Comparison of ENCODE assay signal across 26 cellular contexts in genomic region chr14:90179809-90180779, GRCh38.
"Had no signal": no experiment of that assay in that cellular context is flagged by ENCODE, and none has a peak within 500 bp of the region (broad histone marks: within the 10 kb centered on the region; RNA-seq: fewer than 3 reads in every experiment).

No MANE protein-coding gene starts in this region.

- H3K4me3 ChIP-seq: breast epithelium, coronary artery, dorsolateral prefrontal cortex, gastroesophageal sphincter, left lung, mucosa of descending colon, skin epidermis, upper lobe of right lung had no signal

- H3K27ac ChIP-seq: breast epithelium, coronary artery, dorsolateral prefrontal cortex, gastroesophageal sphincter, left lung, skin epidermis, upper lobe of right lung had no signal

- H3K36me3 ChIP-seq: breast epithelium, gastroesophageal sphincter, left lung, upper lobe of right lung had no signal

- ATAC-seq: activated CD8-positive, alpha-beta memory T cell treated with anti-CD3 and anti-CD28 coated beads, Interleukin-2, amount 10 ng/mL, durations not matched to agents 7 days and 5 days; activated CD8-positive, alpha-beta T cell treated with anti-CD3 and anti-CD28 coated beads, Interleukin-2, amount 10 ng/mL, durations not matched to agents 7 days and 5 days; gastroesophageal sphincter; left lung; mucosa of descending colon; natural killer cell treated with Interleukin-12 subunit alpha and Interleukin-12 subunit beta and Interleukin-15 and Interleukin-18, amount 100 ng/mL, for 72 hours; sciatic nerve; stimulated activated effector memory CD8-positive, alpha-beta T cell treated with anti-CD3 and anti-CD28 coated beads, Interleukin-12 subunit alpha, Interleukin-12 subunit beta, amount 100 ng/mL, for 72 hours; stimulated activated naive CD8-positive, alpha-beta T cell treated with anti-CD3 and anti-CD28 coated beads, Interleukin-15, amount 100 ng/mL, for 72 hours; upper lobe of right lung; WTC11 had no signal

- DNase-seq: activated CD4-positive, alpha-beta T cell treated with anti-CD3 and anti-CD28 coated beads for 1 hour; activated CD4-positive, alpha-beta T cell treated with anti-CD3 and anti-CD28 coated beads, Interleukin-2, amount 50 U/mL, for 1 hour; activated CD8-positive, alpha-beta memory T cell treated with anti-CD3 and anti-CD28 coated beads, Interleukin-2, amount 10 ng/mL, durations not matched to agents 7 days and 5 days; activated CD8-positive, alpha-beta T cell treated with anti-CD3 and anti-CD28 coated beads, Interleukin-2, amount 10 ng/mL, durations not matched to agents 7 days and 5 days; activated T-cell treated with anti-CD3 and anti-CD28 coated beads, Interleukin-2, amount 50 U/mL, for 48 hours; cerebellar nuclear complex; dorsolateral prefrontal cortex; effector memory CD4-positive, alpha-beta T cell; left lung; mucosa of descending colon; posterior cingulate gyrus; stimulated activated CD4-positive, alpha-beta T cell treated with anti-CD3 and anti-CD28 coated beads, Interleukin-4, amount 100 ng/mL, for 24 hours; stimulated activated naive CD8-positive, alpha-beta T cell treated with anti-CD3 and anti-CD28 coated beads, Interleukin-15, amount 100 ng/mL, for 72 hours; substantia nigra; T-helper 2 cell; upper lobe of right lung had no signal

- H3K27ac Mint-ChIP-seq: activated CD8-positive, alpha-beta memory T cell treated with anti-CD3 and anti-CD28 coated beads, Interleukin-2, amount 10 ng/mL, durations not matched to agents 7 days and 5 days; activated CD8-positive, alpha-beta T cell treated with anti-CD3 and anti-CD28 coated beads, Interleukin-2, amount 10 ng/mL, durations not matched to agents 7 days and 5 days; activated naive CD4-positive, alpha-beta T cell treated with anti-CD3 and anti-CD28 coated beads, Interleukin-2, amount 50 U/mL, for 24 hours; activated T-helper 2 cell treated with anti-CD3 and anti-CD28 coated beads, Interferon-gamma antibody, Interleukin-2, Interleukin-4, amounts not matched to agents 10 μg/mL and 5 μg/mL and 100 μg/mL, durations not matched to agents 14 hours and 24 hours and 36 hours; natural killer cell treated with Interleukin-12 subunit alpha and Interleukin-12 subunit beta and Interleukin-15 and Interleukin-18, amount 100 ng/mL, for 72 hours; stimulated activated effector memory CD8-positive, alpha-beta T cell treated with anti-CD3 and anti-CD28 coated beads, Interleukin-12 subunit alpha, Interleukin-12 subunit beta, amount 100 ng/mL, for 72 hours; stimulated activated naive CD8-positive, alpha-beta T cell treated with anti-CD3 and anti-CD28 coated beads, Interleukin-15, amount 100 ng/mL, for 72 hours; WTC11 had no signal

- H3K4me1 Mint-ChIP-seq: activated CD8-positive, alpha-beta memory T cell treated with anti-CD3 and anti-CD28 coated beads, Interleukin-2, amount 10 ng/mL, durations not matched to agents 7 days and 5 days; activated naive CD4-positive, alpha-beta T cell treated with anti-CD3 and anti-CD28 coated beads, Interleukin-2, amount 50 U/mL, for 24 hours; stimulated activated effector memory CD8-positive, alpha-beta T cell treated with anti-CD3 and anti-CD28 coated beads, Interleukin-12 subunit alpha, Interleukin-12 subunit beta, amount 100 ng/mL, for 72 hours; stimulated activated naive CD8-positive, alpha-beta T cell treated with anti-CD3 and anti-CD28 coated beads, Interleukin-15, amount 100 ng/mL, for 72 hours; WTC11 had no signal

- H3K9me3 Mint-ChIP-seq: activated naive CD4-positive, alpha-beta T cell treated with anti-CD3 and anti-CD28 coated beads, Interleukin-2, amount 50 U/mL, for 24 hours; activated T-helper 2 cell treated with anti-CD3 and anti-CD28 coated beads, Interferon-gamma antibody, Interleukin-2, Interleukin-4, amounts not matched to agents 10 μg/mL and 5 μg/mL and 100 μg/mL, durations not matched to agents 14 hours and 24 hours and 36 hours; natural killer cell treated with Interleukin-12 subunit alpha and Interleukin-12 subunit beta and Interleukin-15 and Interleukin-18, amount 100 ng/mL, for 72 hours; stimulated activated effector memory CD8-positive, alpha-beta T cell treated with anti-CD3 and anti-CD28 coated beads, Interleukin-12 subunit alpha, Interleukin-12 subunit beta, amount 100 ng/mL, for 72 hours had no signal

- H3K36me3 Mint-ChIP-seq: activated CD8-positive, alpha-beta memory T cell treated with anti-CD3 and anti-CD28 coated beads, Interleukin-2, amount 10 ng/mL, durations not matched to agents 7 days and 5 days; activated naive CD4-positive, alpha-beta T cell treated with anti-CD3 and anti-CD28 coated beads, Interleukin-2, amount 50 U/mL, for 24 hours; natural killer cell treated with Interleukin-12 subunit alpha and Interleukin-12 subunit beta and Interleukin-15 and Interleukin-18, amount 100 ng/mL, for 72 hours; stimulated activated effector memory CD8-positive, alpha-beta T cell treated with anti-CD3 and anti-CD28 coated beads, Interleukin-12 subunit alpha, Interleukin-12 subunit beta, amount 100 ng/mL, for 72 hours; WTC11 had no signal

- H3K4me3 Mint-ChIP-seq: activated CD8-positive, alpha-beta memory T cell treated with anti-CD3 and anti-CD28 coated beads, Interleukin-2, amount 10 ng/mL, durations not matched to agents 7 days and 5 days; activated CD8-positive, alpha-beta T cell treated with anti-CD3 and anti-CD28 coated beads, Interleukin-2, amount 10 ng/mL, durations not matched to agents 7 days and 5 days; activated naive CD4-positive, alpha-beta T cell treated with anti-CD3 and anti-CD28 coated beads, Interleukin-2, amount 50 U/mL, for 24 hours; natural killer cell treated with Interleukin-12 subunit alpha and Interleukin-12 subunit beta and Interleukin-15 and Interleukin-18, amount 100 ng/mL, for 72 hours; stimulated activated effector memory CD8-positive, alpha-beta T cell treated with anti-CD3 and anti-CD28 coated beads, Interleukin-12 subunit alpha, Interleukin-12 subunit beta, amount 100 ng/mL, for 72 hours; stimulated activated naive CD8-positive, alpha-beta T cell treated with anti-CD3 and anti-CD28 coated beads, Interleukin-15, amount 100 ng/mL, for 72 hours; WTC11 had no signal

- H3K9me3 ChIP-seq: breast epithelium, left lung, mucosa of descending colon, upper lobe of right lung had no signal

- H3K27me3 ChIP-seq: breast epithelium, dorsolateral prefrontal cortex, gastroesophageal sphincter, left lung, upper lobe of right lung had no signal

- H3K4me1 ChIP-seq: breast epithelium, gastroesophageal sphincter, left lung, upper lobe of right lung had no signal
